Comparison of ENCODE assay signal across 8 cellular contexts in the genomic region with DNA sequence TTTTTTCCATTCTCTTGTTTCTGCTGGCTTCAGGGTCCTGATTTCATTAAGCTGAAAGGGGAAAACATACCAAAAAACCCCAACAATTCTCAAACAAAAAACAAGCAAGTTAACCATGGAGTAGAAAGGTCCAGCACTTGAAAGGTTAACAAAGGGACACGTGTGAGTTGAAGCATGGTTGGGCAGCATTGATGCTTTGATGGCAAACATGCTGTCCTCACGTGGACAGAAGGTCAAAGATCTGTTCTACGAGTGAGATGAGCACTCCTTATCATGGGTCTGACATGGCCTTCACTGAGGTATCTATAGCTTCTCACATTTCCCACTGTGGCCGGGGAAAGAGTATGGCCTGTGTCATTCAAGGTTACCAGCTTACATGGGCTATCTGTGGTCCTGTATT.
"Had no signal": no experiment of that assay in that cellular context is flagged by ENCODE, and none has a peak within 500 bp of the region (broad histone marks: within the 10 kb centered on the region; RNA-seq: fewer than 3 reads in every experiment).

No MANE protein-coding gene starts in this region.

- H3K36me3 Mint-ChIP-seq: IgD-negative memory B cell had no signal

- H3K4me3 ChIP-seq: K562 had no signal

- H3K4me1 Mint-ChIP-seq: IgD-negative memory B cell had no signal

- ATAC-seq: K562 had no signal

- DNase-seq: IMR-90, KBM-7, KG1 had no signal

- H3K4me2 ChIP-seq: KMS-11 had no signal

- H3K27ac Mint-ChIP-seq: IgD-negative memory B cell had no signal

- H3K9ac ChIP-seq: KMS-11 had no signal

- H3K4me3 Mint-ChIP-seq: IgD-negative memory B cell had no signal

- H3K27ac ChIP-seq: HL-60, KMS-11 had no signal

- FAIRE-seq: HTR-8/SVneo, K562 had no signal
